In the genomic region with DNA sequence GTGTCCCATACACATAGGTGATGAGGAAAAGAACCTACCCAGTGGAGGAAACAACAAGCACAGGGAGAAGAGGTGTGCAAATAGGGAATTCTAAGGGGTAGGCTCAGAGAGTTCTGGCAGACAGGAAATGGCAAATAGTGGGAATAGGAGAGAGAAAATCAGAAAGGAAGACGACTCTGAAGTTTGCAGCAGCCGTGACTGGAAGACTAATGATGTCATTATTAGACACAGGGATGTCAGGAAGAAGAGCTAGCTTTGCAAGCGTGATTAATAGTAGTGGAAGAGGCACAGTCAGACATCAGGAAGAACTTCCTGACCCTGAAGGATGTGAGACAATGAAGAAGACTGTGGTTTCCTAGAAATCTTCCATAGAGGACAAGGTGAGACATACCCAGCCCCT, we compare ENCODE assay signal across 10 cellular contexts. TPM values are rescaled to one million over a fixed set of nuclear protein-coding genes. Genes with fewer than 3 reads are reported as not detected.
"Had no signal": no experiment of that assay in that cellular context is flagged by ENCODE, and none has a peak within 500 bp of the region (broad histone marks: within the 10 kb centered on the region; RNA-seq: fewer than 3 reads in every experiment).

No MANE protein-coding gene starts in this region.

- FAIRE-seq: H1, H54, K562 had no signal

- H3K27ac ChIP-seq: HL-60 had no signal

- ATAC-seq: GM23338, K562 had no signal

- H3K4me3 ChIP-seq: GM23338, K562 had no signal

- DNase-seq: H9, HCEC 1CT, HFFc6, IMR-90, KG1 had no signal

- H2AFZ ChIP-seq: GM23338 had no signal

- H3K4me2 ChIP-seq: GM23338 had no signal

RNA-seq across cellular contexts. Expression of gene DLGAP3, which starts 21.1 kb away (rescaled TPM):
- total RNA-seq: IMR-90 had no signal
